In genomic region chr12:111164833-111165232, GRCh38 we compare ENCODE assay signal across 35 cellular contexts.
"Had no signal": no experiment of that assay in that cellular context is flagged by ENCODE, and none has a peak within 500 bp of the region (broad histone marks: within the 10 kb centered on the region; RNA-seq: fewer than 3 reads in every experiment).

No MANE protein-coding gene starts in this region.

- DNase-seq: Karpas-422, Kasumi-1, MG63, MM.1S, NCI-H1048, NCI-H1092, NCI-H1092 treated with DMSO at 0.1 percent for 48 hours, NCI-H1105, NCI-H1105 treated with DMSO at 0.1 percent for 48 hours, NCI-H1417, NCI-H1417 treated with DMSO at 0.1 percent for 48 hours, NCI-H1436, NCI-H1436 treated with DMSO at 0.1 percent for 48 hours, NCI-H146, NCI-H1694, NCI-H1694 treated with DMSO at 0.1 percent for 48 hours, NCI-H187, NCI-H187 treated with DMSO at 0.1 percent for 48 hours, NCI-H1930, NCI-H2029, NCI-H2029 treated with DMSO at 0.1 percent for 48 hours, NCI-H2081, NCI-H2081 treated with DMSO at 0.1 percent for 48 hours, NCI-H2107, NCI-H2171, NCI-H2171 treated with DMSO at 0.1 percent for 48 hours, NCI-H2227 treated with DMSO at 0.1 percent for 48 hours, NCI-H226, NCI-H345, NCI-H446, NCI-H446 treated with DMSO at 0.1 percent for 48 hours, NCI-H510A, NCI-H510A treated with DMSO at 0.1 percent for 48 hours, NCI-H524, NCI-H524 treated with DMSO at 0.1 percent for 48 hours had no signal

- H3K9me3 ChIP-seq: MG63 had no signal

- H3K4me3 ChIP-seq: MG63 had no signal

- H3K36me3 ChIP-seq: MG63 had no signal

- H3K27me3 ChIP-seq: MG63 had no signal
